26 cellular contexts compared by ENCODE assay signal in the genomic region with DNA sequence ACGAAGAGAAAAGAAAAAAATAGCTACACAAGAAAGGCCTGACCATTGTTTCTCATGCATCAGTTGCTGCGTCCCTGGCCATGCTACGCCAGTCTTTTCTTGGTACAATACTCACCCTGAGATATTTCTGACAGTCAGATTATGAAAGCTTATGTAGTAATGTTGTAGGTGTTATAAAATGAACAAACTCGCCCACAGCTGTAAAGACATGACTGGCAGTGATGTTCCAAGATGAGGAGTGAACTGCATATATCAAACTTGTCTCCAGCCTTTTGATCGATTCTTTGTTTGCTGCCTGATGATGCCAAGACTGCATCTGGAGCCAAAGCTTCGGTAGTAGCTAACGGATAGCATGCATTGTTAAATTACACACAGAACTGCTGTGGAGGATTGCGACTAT.
"Had no signal": no experiment of that assay in that cellular context is flagged by ENCODE, and none has a peak within 500 bp of the region (broad histone marks: within the 10 kb centered on the region; RNA-seq: fewer than 3 reads in every experiment).

No MANE protein-coding gene starts in this region.

- H3K27ac Mint-ChIP-seq: immature natural killer cell; naive B cell; natural killer cell; nephron progenitor cell; stimulated activated memory B cell treated with anti-CD40 and anti-IgM and Interleukin-4, amounts not matched to agents 10 μg/mL and 1 μg/mL and 100 μg/mL, for 72 hours; stimulated activated naive CD8-positive, alpha-beta T cell treated with anti-CD3 and anti-CD28 coated beads, Interleukin-15, amount 100 ng/mL, for 72 hours had no signal

- H3K27me3 Mint-ChIP-seq: naive B cell; stimulated activated naive CD8-positive, alpha-beta T cell treated with anti-CD3 and anti-CD28 coated beads, Interleukin-15, amount 100 ng/mL, for 72 hours had no signal

- H3K36me3 Mint-ChIP-seq: naive B cell; natural killer cell; stimulated activated memory B cell treated with anti-CD40 and anti-IgM and Interleukin-4, amounts not matched to agents 10 μg/mL and 1 μg/mL and 100 μg/mL, for 72 hours had no signal

- DNase-seq: immature natural killer cell; islet precursor cell; left ventricle myocardium inferior; mesendoderm; naive B cell; natural killer cell; nephron progenitor cell; pancreas; psoas muscle; right lobe of liver; stimulated activated CD4-positive, alpha-beta T cell treated with anti-CD3 and anti-CD28 coated beads, Interleukin-1b, Interleukin-23, amount 100 ng/mL, for 48 hours; stimulated activated CD4-positive, alpha-beta T cell treated with anti-CD3 and anti-CD28 coated beads, Interleukin-2, amount 100 ng/mL, for 48 hours; stimulated activated CD4-positive, alpha-beta T cell treated with anti-CD3 and anti-CD28 coated beads, Interleukin-4, amount 100 ng/mL, for 4 hours; stimulated activated CD8-positive, alpha-beta memory T cell treated with anti-CD3 and anti-CD28 coated beads, Interleukin-4, amount 100 ng/mL, for 48 hours; stimulated activated naive CD4-positive, alpha-beta T cell treated with Interleukin-2 at 50 U/mL for 16 hours; stimulated activated naive CD8-positive, alpha-beta T cell treated with anti-CD3 and anti-CD28 coated beads, Interleukin-15, amount 100 ng/mL, for 72 hours; tibial artery; trophoblast cell; upper lobe of right lung had no signal

- H3K4me3 ChIP-seq: left ventricle myocardium inferior, lung, pancreas, psoas muscle, right atrium auricular region, right lobe of liver, smooth muscle cell, suprapubic skin, thoracic aorta, tibial artery, upper lobe of right lung had no signal

- H3K4me1 Mint-ChIP-seq: immature natural killer cell; naive B cell; natural killer cell; stimulated activated memory B cell treated with anti-CD40 and anti-IgM and Interleukin-4, amounts not matched to agents 10 μg/mL and 1 μg/mL and 100 μg/mL, for 72 hours; stimulated activated naive CD8-positive, alpha-beta T cell treated with anti-CD3 and anti-CD28 coated beads, Interleukin-15, amount 100 ng/mL, for 72 hours had no signal

- H3K27ac ChIP-seq: left ventricle myocardium inferior, pancreas, psoas muscle, right atrium auricular region, right lobe of liver, suprapubic skin, thoracic aorta, tibial artery, upper lobe of right lung had no signal

- H3K27me3 ChIP-seq: pancreas, right atrium auricular region, right lobe of liver, suprapubic skin, tibial artery, upper lobe of right lung had no signal

- H3K4me3 Mint-ChIP-seq: immature natural killer cell; mesothelial cell of epicardium; naive B cell; natural killer cell; nephron progenitor cell; stimulated activated memory B cell treated with anti-CD40 and anti-IgM and Interleukin-4, amounts not matched to agents 10 μg/mL and 1 μg/mL and 100 μg/mL, for 72 hours; stimulated activated naive CD8-positive, alpha-beta T cell treated with anti-CD3 and anti-CD28 coated beads, Interleukin-15, amount 100 ng/mL, for 72 hours had no signal
